3 cellular contexts compared by ENCODE assay signal in the genomic region with DNA sequence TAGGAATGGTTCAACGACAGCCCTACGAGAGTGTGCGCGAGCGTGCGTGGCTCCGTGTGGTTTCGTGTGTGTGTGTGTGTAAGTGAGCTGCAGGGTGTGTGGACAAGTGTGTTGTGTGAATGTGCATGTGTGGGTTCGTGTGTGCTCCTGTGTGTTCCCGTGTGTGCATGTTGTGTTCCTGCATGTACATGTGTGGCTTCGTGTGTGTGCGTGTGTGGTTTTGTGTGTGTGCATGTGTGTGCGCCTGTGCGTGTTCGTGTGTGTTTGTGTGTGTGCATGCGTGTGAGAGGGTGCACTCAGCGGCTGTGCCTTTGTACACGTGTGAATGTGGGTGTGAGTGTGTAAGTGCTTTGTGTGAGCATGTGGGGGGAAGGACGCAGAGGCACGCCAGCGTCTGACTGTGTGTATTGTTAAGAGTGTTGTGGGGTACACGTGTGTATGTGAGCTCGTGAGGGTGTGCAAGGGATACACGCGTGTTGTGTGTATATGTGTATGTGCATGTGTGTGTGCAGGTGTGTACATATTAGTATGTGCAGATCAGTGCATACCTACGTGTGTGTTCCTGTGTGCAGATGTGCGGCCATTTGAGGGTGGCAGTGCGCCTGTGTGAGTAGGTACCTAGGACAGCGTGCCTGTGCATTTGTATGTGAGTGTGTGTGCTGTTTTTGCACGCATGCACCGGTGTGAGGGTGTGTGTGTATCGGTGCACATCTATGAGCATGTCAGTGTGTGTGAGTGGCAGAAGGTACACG.
A peak's percentile ranks its signal among the peaks of the same experiment; 100 is the strongest.
TF ChIP-seq lines count a peak whose summit lies in the region.

No MANE protein-coding gene starts in this region.

TF ChIP-seq in SK-N-SH, 30 proteins besides CTCF, POLR2A, EP300 and RAD21:
- peak; percentile 67; the same call in 1 of the 2 replicates for TF ChIP-seq REST (IDR thresholded peaks at IDR 0.05; ENCODE audit: low read depth, low read length)
- TF ChIP-seq MAX (IDR thresholded peaks at IDR 0.05; ENCODE audit: low read depth), result no peak
- TF ChIP-seq GATA2 (CRISPR knock-in tag; IDR thresholded peaks at IDR 0.05), result no peak
- no peak for TF ChIP-seq POLR2AphosphoS5 (IDR thresholded peaks at IDR 0.05; ENCODE audit: low read depth, low read length)
- TF ChIP-seq CHD2 (IDR thresholded peaks at IDR 0.05; ENCODE audit: low read length, partially characterized antibody), result no peak
- no peak for TF ChIP-seq PBX3 (IDR thresholded peaks at IDR 0.05)
- TF ChIP-seq SIN3A (IDR thresholded peaks at IDR 0.05; ENCODE audit: borderline replicate concordance, low read depth, low read length), result no peak

TF ChIP-seq in SK-N-SH treated with all-trans-retinoic acid at 6 μM for 48 hours, 23 proteins besides CTCF, POLR2A, EP300 and RAD21:
- TF ChIP-seq, protein P1, sequence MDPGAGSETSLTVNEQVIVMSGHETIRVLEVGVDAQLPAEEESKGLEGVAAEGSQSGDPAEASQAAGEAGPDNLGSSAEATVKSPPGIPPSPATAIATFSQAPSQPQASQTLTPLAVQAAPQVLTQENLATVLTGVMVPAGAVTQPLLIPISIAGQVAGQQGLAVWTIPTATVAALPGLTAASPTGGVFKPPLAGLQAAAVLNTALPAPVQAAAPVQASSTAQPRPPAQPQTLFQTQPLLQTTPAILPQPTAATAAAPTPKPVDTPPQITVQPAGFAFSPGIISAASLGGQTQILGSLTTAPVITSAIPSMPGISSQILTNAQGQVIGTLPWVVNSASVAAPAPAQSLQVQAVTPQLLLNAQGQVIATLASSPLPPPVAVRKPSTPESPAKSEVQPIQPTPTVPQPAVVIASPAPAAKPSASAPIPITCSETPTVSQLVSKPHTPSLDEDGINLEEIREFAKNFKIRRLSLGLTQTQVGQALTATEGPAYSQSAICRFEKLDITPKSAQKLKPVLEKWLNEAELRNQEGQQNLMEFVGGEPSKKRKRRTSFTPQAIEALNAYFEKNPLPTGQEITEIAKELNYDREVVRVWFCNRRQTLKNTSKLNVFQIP (CRISPR knock-in tag; IDR thresholded peaks at IDR 0.05; ENCODE audit: borderline replicate concordance, low read depth), result no peak
- TF ChIP-seq ARNTL (CRISPR knock-in tag; IDR thresholded peaks at IDR 0.05; ENCODE audit: borderline replicate concordance, low read depth), result no peak
- no peak for TF ChIP-seq SNAI2 (CRISPR knock-in tag; IDR thresholded peaks at IDR 0.05)
- TF ChIP-seq ZNF8 (CRISPR knock-in tag; IDR thresholded peaks at IDR 0.05), result no peak
- no peak for TF ChIP-seq BACH2 (CRISPR knock-in tag; IDR thresholded peaks at IDR 0.05; ENCODE audit: borderline replicate concordance)
- TF ChIP-seq PATZ1 (CRISPR knock-in tag; IDR thresholded peaks at IDR 0.05; ENCODE audit: borderline replicate concordance), result no peak
- no peak for TF ChIP-seq CREB5 (CRISPR knock-in tag; IDR thresholded peaks at IDR 0.05; ENCODE audit: low read depth)
- no peak for TF ChIP-seq ZC3H10 (CRISPR knock-in tag; IDR thresholded peaks at IDR 0.05)
- TF ChIP-seq CSDC2 (CRISPR knock-in tag; IDR thresholded peaks at IDR 0.05), result no peak

TF ChIP-seq in H1, 55 proteins besides CTCF, POLR2A, EP300 and RAD21:
- TF ChIP-seq GTF2F1 (IDR thresholded peaks at IDR 0.05; ENCODE audit: borderline replicate concordance, low read depth, low read length) (no peak), BRCA1 (IDR thresholded peaks at IDR 0.05; ENCODE audit: low read depth, low read length) (no peak), POLR2AphosphoS5 (IDR thresholded peaks at IDR 0.05; ENCODE audit: low read depth, low read length) (no peak), ATF2 (IDR thresholded peaks at IDR 0.05; ENCODE audit: low read length) (no peak), SP4 (IDR thresholded peaks at IDR 0.05; ENCODE audit: low read length) (no peak)
- TF ChIP-seq, protein P2, sequence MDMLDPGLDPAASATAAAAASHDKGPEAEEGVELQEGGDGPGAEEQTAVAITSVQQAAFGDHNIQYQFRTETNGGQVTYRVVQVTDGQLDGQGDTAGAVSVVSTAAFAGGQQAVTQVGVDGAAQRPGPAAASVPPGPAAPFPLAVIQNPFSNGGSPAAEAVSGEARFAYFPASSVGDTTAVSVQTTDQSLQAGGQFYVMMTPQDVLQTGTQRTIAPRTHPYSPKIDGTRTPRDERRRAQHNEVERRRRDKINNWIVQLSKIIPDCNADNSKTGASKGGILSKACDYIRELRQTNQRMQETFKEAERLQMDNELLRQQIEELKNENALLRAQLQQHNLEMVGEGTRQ (IDR thresholded peaks at IDR 0.05; ENCODE audit: low read length), result no peak
